ENCODE assay signal across 10 cellular contexts in the genomic region with DNA sequence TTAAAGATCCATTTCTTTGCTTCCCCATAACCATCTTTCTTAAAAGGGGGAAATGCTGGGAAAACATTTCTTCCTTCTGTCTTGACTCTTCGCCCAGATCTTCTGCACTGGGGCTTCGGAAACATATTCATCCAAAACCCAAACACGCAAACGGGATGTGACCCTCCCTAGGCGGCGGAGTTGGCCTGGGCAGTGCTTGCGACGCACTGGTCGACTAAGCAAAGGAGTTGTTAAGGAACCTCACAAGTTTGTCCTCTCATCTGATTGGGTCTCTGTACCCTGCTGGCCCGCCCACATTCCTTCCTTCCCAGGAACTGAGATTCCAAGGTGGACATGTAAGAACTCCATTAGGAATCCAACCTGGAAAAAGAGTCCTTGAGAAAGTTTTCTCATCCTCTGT.
DNase-seq lines count a peak whose midpoint lies in the region; ATAC-seq and TF ChIP-seq lines count a peak whose summit lies in the region.
"Had no signal": no experiment of that assay in that cellular context is flagged by ENCODE, and none has a peak within 500 bp of the region (broad histone marks: within the 10 kb centered on the region; RNA-seq: fewer than 3 reads in every experiment).

No MANE protein-coding gene starts in this region.

- H3K4me1 Mint-ChIP-seq in stimulated activated effector memory CD8-positive, alpha-beta T cell treated with anti-CD3 and anti-CD28 coated beads, Interleukin-12 subunit alpha, Interleukin-12 subunit beta, amount 100 ng/mL, for 72 hours: peaks cover 5% of the 10 kb centered on the region
- H3K4me1 Mint-ChIP-seq in stimulated activated memory B cell treated with anti-CD40 and anti-IgM and Interleukin-4, amounts not matched to agents 10 μg/mL and 1 μg/mL and 100 μg/mL, for 72 hours: no peaks in the 10 kb centered on the region

- H3K27ac ChIP-seq in coronary artery: peak overlapping the region in 1 of 2 donors; percentile 72

- CTCF ChIA-PET in HEK293T (lab: Yijun Ruan, JAX): no interaction called here

- TF ChIP-seq CTCF in coronary artery (IDR thresholded peaks at IDR 0.05): no peak

- ATAC-seq in stimulated activated effector memory CD8-positive, alpha-beta T cell treated with anti-CD3 and anti-CD28 coated beads, Interleukin-12 subunit alpha, Interleukin-12 subunit beta, amount 100 ng/mL, for 72 hours: no peak
- ATAC-seq in stimulated activated memory B cell treated with anti-CD40 and anti-IgM and Interleukin-4, amounts not matched to agents 10 μg/mL and 1 μg/mL and 100 μg/mL, for 72 hours: no peak

- H3K4me3 ChIP-seq in coronary artery (peak overlapping the region; percentile 85), skeletal muscle cell (ENCODE audit: low read depth, low read length) (peak overlapping the region; percentile 68)

- no peak overlapping the region for H3K27ac Mint-ChIP-seq in stimulated activated effector memory CD8-positive, alpha-beta T cell treated with anti-CD3 and anti-CD28 coated beads, Interleukin-12 subunit alpha, Interleukin-12 subunit beta, amount 100 ng/mL, for 72 hours
- H3K27ac Mint-ChIP-seq in stimulated activated memory B cell treated with anti-CD40 and anti-IgM and Interleukin-4, amounts not matched to agents 10 μg/mL and 1 μg/mL and 100 μg/mL, for 72 hours: no peak overlapping the region
- H3K27ac Mint-ChIP-seq: CD4-positive, alpha-beta T cell had no signal

- DNase-seq in EL (peak; percentile 82), coronary artery (ENCODE audit: low spot score) (peak; percentile 77), left kidney (ENCODE audit: low read depth, low spot score) (peak; percentile 89), skeletal muscle cell (ENCODE audit: low read depth) (no peak), HEK293T (ENCODE audit: extremely low spot score) (no peak), SW480 (ENCODE audit: low spot score) (no peak)
- DNase-seq in stimulated activated effector memory CD8-positive, alpha-beta T cell treated with anti-CD3 and anti-CD28 coated beads, Interleukin-12 subunit alpha, Interleukin-12 subunit beta, amount 100 ng/mL, for 72 hours (ENCODE audit: low spot score in 2 of 2): no peak
- DNase-seq: CD4-positive, alpha-beta T cell; NCI-H2227 treated with DMSO at 0.1 percent for 48 hours had no signal

- no peaks in the 10 kb centered on the region for H3K36me3 Mint-ChIP-seq in stimulated activated effector memory CD8-positive, alpha-beta T cell treated with anti-CD3 and anti-CD28 coated beads, Interleukin-12 subunit alpha, Interleukin-12 subunit beta, amount 100 ng/mL, for 72 hours
- no peaks in the 10 kb centered on the region for H3K36me3 Mint-ChIP-seq in stimulated activated memory B cell treated with anti-CD40 and anti-IgM and Interleukin-4, amounts not matched to agents 10 μg/mL and 1 μg/mL and 100 μg/mL, for 72 hours

- no peak overlapping the region for H3K4me3 Mint-ChIP-seq in stimulated activated effector memory CD8-positive, alpha-beta T cell treated with anti-CD3 and anti-CD28 coated beads, Interleukin-12 subunit alpha, Interleukin-12 subunit beta, amount 100 ng/mL, for 72 hours
- no peak overlapping the region for H3K4me3 Mint-ChIP-seq in stimulated activated memory B cell treated with anti-CD40 and anti-IgM and Interleukin-4, amounts not matched to agents 10 μg/mL and 1 μg/mL and 100 μg/mL, for 72 hours
- H3K4me3 Mint-ChIP-seq: CD4-positive, alpha-beta T cell had no signal

- no peaks in the 10 kb centered on the region for H3K9me3 Mint-ChIP-seq in stimulated activated effector memory CD8-positive, alpha-beta T cell treated with anti-CD3 and anti-CD28 coated beads, Interleukin-12 subunit alpha, Interleukin-12 subunit beta, amount 100 ng/mL, for 72 hours
- no peaks in the 10 kb centered on the region for H3K9me3 Mint-ChIP-seq in stimulated activated memory B cell treated with anti-CD40 and anti-IgM and Interleukin-4, amounts not matched to agents 10 μg/mL and 1 μg/mL and 100 μg/mL, for 72 hours
- H3K9me3 Mint-ChIP-seq: CD4-positive, alpha-beta T cell had no signal

- POLR2A ChIA-PET in HEK293T (lab: Yijun Ruan, JAX): no interaction called here

- H3K27me3 Mint-ChIP-seq in stimulated activated memory B cell treated with anti-CD40 and anti-IgM and Interleukin-4, amounts not matched to agents 10 μg/mL and 1 μg/mL and 100 μg/mL, for 72 hours: peaks cover 20% of the 10 kb centered on the region

TF ChIP-seq in HEK293T, 16 proteins besides CTCF, POLR2A, EP300 and RAD21:
- no peak for TF ChIP-seq CTBP1 (IDR thresholded peaks at IDR 0.05; ENCODE audit: borderline replicate concordance)
- no peak for TF ChIP-seq HDGF (IDR thresholded peaks at IDR 0.05; ENCODE audit: borderline replicate concordance)
- no peak for TF ChIP-seq ZNF384 (IDR thresholded peaks at IDR 0.05)
- TF ChIP-seq L3MBTL2 (conservative IDR thresholded peaks at IDR 0.05): no peak
- no peak for TF ChIP-seq FOXM1 (IDR thresholded peaks at IDR 0.05; ENCODE audit: borderline replicate concordance)
- no peak for TF ChIP-seq LEF1 (IDR thresholded peaks at IDR 0.05; ENCODE audit: borderline replicate concordance)
- TF ChIP-seq, protein P1, sequence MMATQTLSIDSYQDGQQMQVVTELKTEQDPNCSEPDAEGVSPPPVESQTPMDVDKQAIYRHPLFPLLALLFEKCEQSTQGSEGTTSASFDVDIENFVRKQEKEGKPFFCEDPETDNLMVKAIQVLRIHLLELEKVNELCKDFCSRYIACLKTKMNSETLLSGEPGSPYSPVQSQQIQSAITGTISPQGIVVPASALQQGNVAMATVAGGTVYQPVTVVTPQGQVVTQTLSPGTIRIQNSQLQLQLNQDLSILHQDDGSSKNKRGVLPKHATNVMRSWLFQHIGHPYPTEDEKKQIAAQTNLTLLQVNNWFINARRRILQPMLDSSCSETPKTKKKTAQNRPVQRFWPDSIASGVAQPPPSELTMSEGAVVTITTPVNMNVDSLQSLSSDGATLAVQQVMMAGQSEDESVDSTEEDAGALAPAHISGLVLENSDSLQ (IDR thresholded peaks at IDR 0.05): no peak
- no peak for TF ChIP-seq TARDBP (IDR thresholded peaks at IDR 0.05)
- TF ChIP-seq ELF4 (IDR thresholded peaks at IDR 0.05): no peak
- no peak for TF ChIP-seq SUZ12 (IDR thresholded peaks at IDR 0.05)
- TF ChIP-seq FOXK2 (IDR thresholded peaks at IDR 0.05): no peak
- no peak for TF ChIP-seq BHLHE40 (IDR thresholded peaks at IDR 0.05; ENCODE audit: borderline replicate concordance)
- TF ChIP-seq NFRKB (IDR thresholded peaks at IDR 0.05): no peak
- TF ChIP-seq FOXA1 (IDR thresholded peaks at IDR 0.05): no peak
- no peak for TF ChIP-seq ARNT (IDR thresholded peaks at IDR 0.05)
- no peak for TF ChIP-seq SP1 (IDR thresholded peaks at IDR 0.05)

Comparison
In these comparisons a context has a peak if more than half of its experiments do, and no peak if none do; other contexts are left out.
1. DNase-seq: peak in EL (single experiment), coronary artery (single experiment) and left kidney (single experiment); none in skeletal muscle cell (single experiment), stimulated activated effector memory CD8-positive, alpha-beta T cell treated with anti-CD3 and anti-CD28 coated beads, Interleukin-12 subunit alpha, Interleukin-12 subunit beta, amount 100 ng/mL, for 72 hours (0 of 2), HEK293T (single experiment) and SW480 (single experiment).